ENCODE assay signal across 11 cellular contexts in genomic region chr11:118176400-118177134, GRCh38. TPM values are rescaled to one million over a fixed set of nuclear protein-coding genes. Genes with fewer than 3 reads are reported as not detected.
A peak's percentile ranks its signal among the peaks of the same experiment; 100 is the strongest.
DNase-seq lines count a peak whose midpoint lies in the region; ATAC-seq and TF ChIP-seq lines count a peak whose summit lies in the region.
"Had no signal": no experiment of that assay in that cellular context is flagged by ENCODE, and none has a peak within 500 bp of the region (broad histone marks: within the 10 kb centered on the region; RNA-seq: fewer than 3 reads in every experiment).

Gene SCN2B, minus strand, starts transcription at chr11:118176639. Its CDS starts 208 bp downstream, at chr11:118176431.

- ATAC-seq in WTC11 (no peak), HG02970 (IDR thresholded peaks at IDR 0.05; ENCODE audit: low FRiP score, unreplicated experiment) (no peak)

- no peak within 1 kb of the TSS for H3K18ac ChIP-seq in trophoblast cell (ENCODE audit: low read length)

- H3K14ac ChIP-seq in trophoblast cell (ENCODE audit: low read length) = no peak within 1 kb of the TSS

- no peak within 1 kb of the TSS for H2BK12ac ChIP-seq in trophoblast cell (ENCODE audit: low read length)

- peaks cover 0 to 21% of the 10 kb centered on the region in 2 donors for H3K4me1 ChIP-seq in right atrium auricular region
- peaks cover 5 to 6% of the 10 kb centered on the region in 2 experiments for H3K4me1 ChIP-seq in trophoblast cell (ENCODE audit: control insufficient read depth in 1 of 2, insufficient read depth in 2 of 2, low read length in 2 of 2)

- no peak for TF ChIP-seq CTCF in WTC11 (IDR thresholded peaks at IDR 0.05)
- no peak for TF ChIP-seq CTCF in right atrium auricular region (IDR thresholded peaks at IDR 0.05)

- H3K79me1 ChIP-seq in trophoblast cell (ENCODE audit: low read length) = no peaks in the 10 kb centered on the region

- H3K27me3 Mint-ChIP-seq in WTC11 (ENCODE audit: low read depth) = peaks cover 49% of the 10 kb centered on the region

- peak within 1 kb of the TSS; percentile 47 to 55 for H3K4me3 ChIP-seq in right atrium auricular region
- no peak within 1 kb of the TSS for H3K4me3 ChIP-seq in trophoblast cell (ENCODE audit: low read depth, low read length)

- DNase-seq in ELR (ENCODE audit: low read depth) = peak; percentile 20
- DNase-seq in WTC11 (ENCODE audit: low spot score) = no peak
- DNase-seq in right atrium auricular region (ENCODE audit: low spot score) = no peak
- DNase-seq in trophoblast cell = no peak
- DNase-seq in stimulated activated CD4-positive, alpha-beta T cell treated with anti-CD3 and anti-CD28 coated beads, Interleukin-4, amount 100 ng/mL, for 24 hours = no peak
- DNase-seq in activated naive CD4-positive, alpha-beta T cell treated with Interleukin-2 at 50 U/mL for 16 hours = no peak
- no peak for DNase-seq in activated CD4-positive, CD25-positive, alpha-beta regulatory T cell (lab: John Stamatoyannopoulos, UW)
- DNase-seq: activated CD4-positive, alpha-beta T cell treated with anti-CD3 and anti-CD28 coated beads, Interleukin-2, amount 50 U/mL, for 1 hour; AML-193; OCI-M1 had no signal

- peak within 1 kb of the TSS; percentile 81 for H3K4me3 Mint-ChIP-seq in WTC11

- no CpG with 5 or more reads among the region's 10 CpGs for WGBS in trophoblast cell (ENCODE audit: extremely low coverage, insufficient coverage, insufficient read length)

- H3K27me3 ChIP-seq in right atrium auricular region = no peaks in the 10 kb centered on the region
- peaks cover 2% of the 10 kb centered on the region for H3K27me3 ChIP-seq in trophoblast cell (ENCODE audit: insufficient read depth, low read length)

- no peak within 1 kb of the TSS for H2AK5ac ChIP-seq in trophoblast cell (ENCODE audit: low read length)

- peak within 1 kb of the TSS; percentile 41 for H3K4me2 ChIP-seq in trophoblast cell (ENCODE audit: low read length)

- no peaks in the 10 kb centered on the region for H3K9me3 Mint-ChIP-seq in WTC11

- no peak within 1 kb of the TSS for H4K12ac ChIP-seq in trophoblast cell (ENCODE audit: low read depth, low read length)

- H3K4ac ChIP-seq in trophoblast cell (ENCODE audit: low read depth, low read length) = no peak within 1 kb of the TSS

- CTCF ChIA-PET in WTC11 (lab: Charles Lee) = interaction anchor here (0.6 to 2.1 kb wide), 3 partner anchors 24 to 230 kb away, joined by 3 to 7 read pairs (median 4); partner anchors contain the start of gene SCN4B

- H4K8ac ChIP-seq in trophoblast cell (ENCODE audit: low read depth, low read length) = no peak within 1 kb of the TSS

- no peak within 1 kb of the TSS for H3K23ac ChIP-seq in trophoblast cell (ENCODE audit: low read length)

- H2BK5ac ChIP-seq in trophoblast cell (ENCODE audit: low read depth, low read length, poor library complexity) = no peak within 1 kb of the TSS

- no peak within 1 kb of the TSS; the same call in 1 of the 2 replicates for H3K27ac Mint-ChIP-seq in WTC11

- H4K91ac ChIP-seq in trophoblast cell (ENCODE audit: low read depth, low read length) = no peak within 1 kb of the TSS

- H3K4me1 Mint-ChIP-seq in WTC11 = peaks cover 45% of the 10 kb centered on the region

- H3K9me3 ChIP-seq in right atrium auricular region (no peaks in the 10 kb centered on the region), trophoblast cell (ENCODE audit: insufficient read depth, low read depth, low read length) (peaks cover 2% of the 10 kb centered on the region)

- H3K36me3 Mint-ChIP-seq in WTC11 = no peaks in the 10 kb centered on the region

- H3K36me3 ChIP-seq in right atrium auricular region (no peaks in the 10 kb centered on the region), trophoblast cell (ENCODE audit: control insufficient read depth in 1 of 2, insufficient read depth in 2 of 2, low read length in 2 of 2) (no peaks in the 10 kb centered on the region)

- no peak within 1 kb of the TSS for H2AFZ ChIP-seq in trophoblast cell (ENCODE audit: insufficient read depth, low read length, poor library complexity)

- POLR2A ChIA-PET in WTC11 (lab: Charles Lee) = no interaction called here

- H2BK120ac ChIP-seq in trophoblast cell (ENCODE audit: insufficient read depth, low read length, poor library complexity) = no peak within 1 kb of the TSS

- H3K9ac ChIP-seq in trophoblast cell (ENCODE audit: low read length) = no peak within 1 kb of the TSS

- H3K27ac ChIP-seq in right atrium auricular region (peak within 1 kb of the TSS; percentile 78 to 92), trophoblast cell (ENCODE audit: low read depth, low read length) (no peak within 1 kb of the TSS)

- no peaks in the 10 kb centered on the region for H3K79me2 ChIP-seq in trophoblast cell (ENCODE audit: control insufficient read depth, insufficient read depth, low read length, poor library complexity)

TF ChIP-seq in WTC11, 78 proteins besides CTCF, POLR2A, EP300 and RAD21 (continues in another document):
- no peak for TF ChIP-seq PRRX2 (CRISPR knock-in tag; IDR thresholded peaks at IDR 0.05)
- no peak for TF ChIP-seq ESRRA (CRISPR knock-in tag; IDR thresholded peaks at IDR 0.05; ENCODE audit: borderline replicate concordance)
- no peak for TF ChIP-seq ARID4B (CRISPR knock-in tag; IDR thresholded peaks at IDR 0.05; ENCODE audit: borderline replicate concordance)
- TF ChIP-seq ZNF121 (CRISPR knock-in tag; IDR thresholded peaks at IDR 0.05) = no peak
- TF ChIP-seq MAX (CRISPR knock-in tag; IDR thresholded peaks at IDR 0.05) = no peak
- no peak for TF ChIP-seq ATF3 (CRISPR knock-in tag; conservative IDR thresholded peaks at IDR 0.05)
- TF ChIP-seq ZNF138 (CRISPR knock-in tag; conservative IDR thresholded peaks at IDR 0.05) = no peak
- TF ChIP-seq JUN (CRISPR knock-in tag; IDR thresholded peaks at IDR 0.05) = no peak
- TF ChIP-seq ZNF263 (CRISPR knock-in tag; IDR thresholded peaks at IDR 0.05; ENCODE audit: low read depth) = no peak
- no peak for TF ChIP-seq MLX (CRISPR knock-in tag; IDR thresholded peaks at IDR 0.05)
- TF ChIP-seq, protein P1, sequence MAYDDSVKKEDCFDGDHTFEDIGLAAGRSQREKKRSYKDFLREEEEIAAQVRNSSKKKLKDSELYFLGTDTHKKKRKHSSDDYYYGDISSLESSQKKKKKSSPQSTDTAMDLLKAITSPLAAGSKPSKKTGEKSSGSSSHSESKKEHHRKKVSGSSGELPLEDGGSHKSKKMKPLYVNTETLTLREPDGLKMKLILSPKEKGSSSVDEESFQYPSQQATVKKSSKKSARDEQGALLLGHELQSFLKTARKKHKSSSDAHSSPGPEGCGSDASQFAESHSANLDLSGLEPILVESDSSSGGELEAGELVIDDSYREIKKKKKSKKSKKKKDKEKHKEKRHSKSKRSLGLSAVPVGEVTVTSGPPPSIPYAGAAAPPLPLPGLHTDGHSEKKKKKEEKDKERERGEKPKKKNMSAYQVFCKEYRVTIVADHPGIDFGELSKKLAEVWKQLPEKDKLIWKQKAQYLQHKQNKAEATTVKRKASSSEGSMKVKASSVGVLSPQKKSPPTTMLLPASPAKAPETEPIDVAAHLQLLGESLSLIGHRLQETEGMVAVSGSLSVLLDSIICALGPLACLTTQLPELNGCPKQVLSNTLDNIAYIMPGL (CRISPR knock-in tag; IDR thresholded peaks at IDR 0.05) = no peak
- no peak for TF ChIP-seq SMAD4 (CRISPR knock-in tag; IDR thresholded peaks at IDR 0.05)
- no peak for TF ChIP-seq JAZF1 (CRISPR knock-in tag; IDR thresholded peaks at IDR 0.05)

RNA-seq across cellular contexts. Expression of gene SCN2B, which starts in this region (rescaled TPM):
- total RNA-seq in WTC11 (2021) = 0.16 to 0.37 TPM (median 0.20 TPM) in 3 replicates
- total RNA-seq in right atrium auricular region = 1 to 10 TPM; 3.4 to 8.2 TPM
- polyA plus RNA-seq in trophoblast cell (2013) = not detected in 2 replicates
